Comparison of ENCODE assay signal across 24 cellular contexts in genomic region chr4:36374836-36375511, GRCh38.
"Had no signal": no experiment of that assay in that cellular context is flagged by ENCODE, and none has a peak within 500 bp of the region (broad histone marks: within the 10 kb centered on the region; RNA-seq: fewer than 3 reads in every experiment).

No MANE protein-coding gene starts in this region.

- H3K27me3 ChIP-seq: gastrocnemius medialis, heart left ventricle, hepatocyte, neutrophil, tibial nerve had no signal

- H3K4me2 ChIP-seq: hepatocyte had no signal

- H3K27ac ChIP-seq: epithelial cell of prostate, gastrocnemius medialis, heart left ventricle, hepatocyte, neutrophil, parathyroid adenoma, prostate gland, thoracic aorta, tibial nerve had no signal

- H3K36me3 ChIP-seq: gastrocnemius medialis, heart left ventricle, neutrophil, prostate gland, thoracic aorta, tibial nerve had no signal

- H3K4me1 Mint-ChIP-seq: endodermal cell, memory B cell, natural killer cell had no signal

- H3K4me1 ChIP-seq: gastrocnemius medialis, heart left ventricle, parathyroid adenoma, prostate gland, tibial nerve had no signal

- H3K79me2 ChIP-seq: hepatocyte, parathyroid adenoma had no signal

- H3K27ac Mint-ChIP-seq: endodermal cell, memory B cell, natural killer cell had no signal

- H3K27me3 Mint-ChIP-seq: memory B cell had no signal

- H3K9me3 ChIP-seq: gastrocnemius medialis, neutrophil, prostate gland had no signal

- DNase-seq: cortex of kidney; effector CD8-positive, alpha-beta T cell; endodermal cell; foreskin fibroblast; gastrocnemius medialis; islet precursor cell; left ventricle myocardium superior; natural killer cell; small intestine; stimulated activated CD4-positive, alpha-beta T cell treated with anti-CD3 and anti-CD28 coated beads, Interleukin-12 subunit alpha, Interleukin-12 subunit beta, amount 100 ng/mL, for 4 hours; stimulated activated CD4-positive, alpha-beta T cell treated with anti-CD3 and anti-CD28 coated beads, Interleukin-1b, Interleukin-23, amount 100 ng/mL, for 48 hours; stimulated activated CD4-positive, alpha-beta T cell treated with anti-CD3 and anti-CD28 coated beads, Interleukin-4, amount 100 ng/mL, for 1 hour; stimulated activated CD8-positive, alpha-beta memory T cell treated with anti-CD3 and anti-CD28 coated beads, Interleukin-4, amount 100 ng/mL, for 48 hours; stimulated activated naive CD4-positive, alpha-beta T cell had no signal

- H3K4me3 Mint-ChIP-seq: endodermal cell, memory B cell, natural killer cell had no signal

- H2AFZ ChIP-seq: hepatocyte, parathyroid adenoma had no signal

- H3K4me3 ChIP-seq: gastrocnemius medialis, heart left ventricle, hepatocyte, lung, prostate gland, thoracic aorta, tibial nerve had no signal

- H3K9ac ChIP-seq: parathyroid adenoma had no signal
